In the genomic region with DNA sequence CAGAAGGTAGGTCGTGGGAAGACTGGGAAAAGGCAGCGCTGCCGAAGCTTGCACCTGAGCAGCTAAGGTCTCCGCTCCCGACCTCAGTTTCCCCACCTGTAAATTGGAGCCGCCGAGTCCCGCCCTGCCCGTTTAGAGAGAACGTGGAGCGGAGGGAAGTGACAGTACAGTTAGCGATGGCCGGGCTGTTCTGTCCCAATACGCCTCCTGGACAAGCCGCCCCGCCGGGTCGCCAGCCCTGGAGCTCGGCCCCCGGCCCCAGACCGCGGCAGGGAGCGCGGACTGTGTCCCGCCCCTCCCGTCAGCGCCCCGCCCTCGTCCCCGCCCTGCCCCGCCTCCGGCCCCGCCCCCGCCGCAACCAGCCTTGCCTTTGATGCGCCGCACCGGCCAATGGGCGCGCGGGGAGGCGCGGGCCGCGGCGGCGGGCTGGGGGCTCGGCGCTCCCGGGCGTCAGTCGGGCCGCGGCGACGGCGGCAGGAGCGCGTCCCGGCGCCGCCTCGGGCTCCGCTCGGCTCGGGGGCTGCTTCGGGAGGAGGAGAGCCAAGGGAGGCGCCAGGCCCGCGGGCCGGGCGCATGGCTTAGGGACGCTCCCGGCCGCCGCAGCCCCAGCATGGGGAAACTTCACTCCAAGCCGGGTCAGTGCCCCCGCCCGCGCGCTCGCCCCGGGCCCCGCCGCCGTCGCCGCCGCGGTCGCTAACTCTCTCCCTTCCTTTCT, we compare ENCODE assay signal across 1 cellular context.
A peak's percentile ranks its signal among the peaks of the same experiment; 100 is the strongest.
TF ChIP-seq lines count a peak whose summit lies in the region.

A gene with protein sequence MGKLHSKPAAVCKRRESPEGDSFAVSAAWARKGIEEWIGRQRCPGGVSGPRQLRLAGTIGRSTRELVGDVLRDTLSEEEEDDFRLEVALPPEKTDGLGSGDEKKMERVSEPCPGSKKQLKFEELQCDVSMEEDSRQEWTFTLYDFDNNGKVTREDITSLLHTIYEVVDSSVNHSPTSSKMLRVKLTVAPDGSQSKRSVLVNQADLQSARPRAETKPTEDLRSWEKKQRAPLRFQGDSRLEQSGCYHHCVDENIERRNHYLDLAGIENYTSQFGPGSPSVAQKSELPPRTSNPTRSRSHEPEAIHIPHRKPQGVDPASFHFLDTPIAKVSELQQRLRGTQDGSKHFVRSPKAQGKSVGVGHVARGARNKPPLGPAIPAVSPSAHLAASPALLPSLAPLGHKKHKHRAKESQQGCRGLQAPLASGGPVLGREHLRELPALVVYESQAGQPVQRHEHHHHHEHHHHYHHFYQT (plus strand): TSS at position 453 of the 715 bp plus-strand sequence. CDS start 158 bp downstream, at position 611.

TF ChIP-seq in HepG2, 621 proteins besides CTCF, POLR2A, EP300 and RAD21 (continued from another document and continues in another):
- TF ChIP-seq, protein P1, sequence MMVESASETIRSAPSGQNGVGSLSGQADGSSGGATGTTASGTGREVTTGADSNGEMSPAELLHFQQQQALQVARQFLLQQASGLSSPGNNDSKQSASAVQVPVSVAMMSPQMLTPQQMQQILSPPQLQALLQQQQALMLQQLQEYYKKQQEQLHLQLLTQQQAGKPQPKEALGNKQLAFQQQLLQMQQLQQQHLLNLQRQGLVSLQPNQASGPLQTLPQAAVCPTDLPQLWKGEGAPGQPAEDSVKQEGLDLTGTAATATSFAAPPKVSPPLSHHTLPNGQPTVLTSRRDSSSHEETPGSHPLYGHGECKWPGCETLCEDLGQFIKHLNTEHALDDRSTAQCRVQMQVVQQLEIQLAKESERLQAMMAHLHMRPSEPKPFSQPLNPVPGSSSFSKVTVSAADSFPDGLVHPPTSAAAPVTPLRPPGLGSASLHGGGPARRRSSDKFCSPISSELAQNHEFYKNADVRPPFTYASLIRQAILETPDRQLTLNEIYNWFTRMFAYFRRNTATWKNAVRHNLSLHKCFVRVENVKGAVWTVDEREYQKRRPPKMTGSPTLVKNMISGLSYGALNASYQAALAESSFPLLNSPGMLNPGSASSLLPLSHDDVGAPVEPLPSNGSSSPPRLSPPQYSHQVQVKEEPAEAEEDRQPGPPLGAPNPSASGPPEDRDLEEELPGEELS (CRISPR knock-in tag; IDR thresholded peaks at IDR 0.05): no peak
- TF ChIP-seq ZNF607 (CRISPR knock-in tag; IDR thresholded peaks at IDR 0.05; ENCODE audit: borderline replicate concordance): no peak
- TF ChIP-seq KLF16 (CRISPR knock-in tag; IDR thresholded peaks at IDR 0.05): peak in 1 of 2 experiments; percentile 45; a peak in 1 of 4 replicates
- no peak for TF ChIP-seq IKZF4 (CRISPR knock-in tag; IDR thresholded peaks at IDR 0.05; ENCODE audit: borderline replicate concordance, low read depth, not compliant biosample characterization)
- TF ChIP-seq MED8 (CRISPR knock-in tag; IDR thresholded peaks at IDR 0.05; ENCODE audit: insufficient replicate concordance): no peak
- TF ChIP-seq, protein P2, sequence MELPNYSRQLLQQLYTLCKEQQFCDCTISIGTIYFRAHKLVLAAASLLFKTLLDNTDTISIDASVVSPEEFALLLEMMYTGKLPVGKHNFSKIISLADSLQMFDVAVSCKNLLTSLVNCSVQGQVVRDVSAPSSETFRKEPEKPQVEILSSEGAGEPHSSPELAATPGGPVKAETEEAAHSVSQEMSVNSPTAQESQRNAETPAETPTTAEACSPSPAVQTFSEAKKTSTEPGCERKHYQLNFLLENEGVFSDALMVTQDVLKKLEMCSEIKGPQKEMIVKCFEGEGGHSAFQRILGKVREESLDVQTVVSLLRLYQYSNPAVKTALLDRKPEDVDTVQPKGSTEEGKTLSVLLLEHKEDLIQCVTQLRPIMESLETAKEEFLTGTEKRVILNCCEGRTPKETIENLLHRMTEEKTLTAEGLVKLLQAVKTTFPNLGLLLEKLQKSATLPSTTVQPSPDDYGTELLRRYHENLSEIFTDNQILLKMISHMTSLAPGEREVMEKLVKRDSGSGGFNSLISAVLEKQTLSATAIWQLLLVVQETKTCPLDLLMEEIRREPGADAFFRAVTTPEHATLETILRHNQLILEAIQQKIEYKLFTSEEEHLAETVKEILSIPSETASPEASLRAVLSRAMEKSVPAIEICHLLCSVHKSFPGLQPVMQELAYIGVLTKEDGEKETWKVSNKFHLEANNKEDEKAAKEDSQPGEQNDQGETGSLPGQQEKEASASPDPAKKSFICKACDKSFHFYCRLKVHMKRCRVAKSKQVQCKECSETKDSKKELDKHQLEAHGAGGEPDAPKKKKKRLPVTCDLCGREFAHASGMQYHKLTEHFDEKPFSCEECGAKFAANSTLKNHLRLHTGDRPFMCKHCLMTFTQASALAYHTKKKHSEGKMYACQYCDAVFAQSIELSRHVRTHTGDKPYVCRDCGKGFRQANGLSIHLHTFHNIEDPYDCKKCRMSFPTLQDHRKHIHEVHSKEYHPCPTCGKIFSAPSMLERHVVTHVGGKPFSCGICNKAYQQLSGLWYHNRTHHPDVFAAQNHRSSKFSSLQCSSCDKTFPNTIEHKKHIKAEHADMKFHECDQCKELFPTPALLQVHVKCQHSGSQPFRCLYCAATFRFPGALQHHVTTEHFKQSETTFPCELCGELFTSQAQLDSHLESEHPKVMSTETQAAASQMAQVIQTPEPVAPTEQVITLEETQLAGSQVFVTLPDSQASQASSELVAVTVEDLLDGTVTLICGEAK (IDR thresholded peaks at IDR 0.05): no peak
- TF ChIP-seq, protein P2 (CRISPR knock-in tag; IDR thresholded peaks at IDR 0.05): no peak
- TF ChIP-seq NCOA1 (CRISPR knock-in tag; IDR thresholded peaks at IDR 0.05): no peak
- no peak for TF ChIP-seq RFX5 (IDR thresholded peaks at IDR 0.05; ENCODE audit: low read depth, low read length)
- no peak for TF ChIP-seq FOXA3 (CRISPR knock-in tag; IDR thresholded peaks at IDR 0.05)
- TF ChIP-seq ZNF350 (CRISPR knock-in tag; IDR thresholded peaks at IDR 0.05; ENCODE audit: borderline replicate concordance, low read depth): no peak; the same call in 1 of the 2 replicates
- no peak for TF ChIP-seq ZSCAN30 (CRISPR knock-in tag; IDR thresholded peaks at IDR 0.05)
- no peak for TF ChIP-seq ZNF263 (CRISPR knock-in tag; IDR thresholded peaks at IDR 0.05)
- TF ChIP-seq BRD4 (CRISPR knock-in tag; IDR thresholded peaks at IDR 0.05): no peak; the same call in none of the 2 replicates
- TF ChIP-seq, protein P3, sequence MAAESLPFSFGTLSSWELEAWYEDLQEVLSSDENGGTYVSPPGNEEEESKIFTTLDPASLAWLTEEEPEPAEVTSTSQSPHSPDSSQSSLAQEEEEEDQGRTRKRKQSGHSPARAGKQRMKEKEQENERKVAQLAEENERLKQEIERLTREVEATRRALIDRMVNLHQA (CRISPR knock-in tag; IDR thresholded peaks at IDR 0.05): no peak
- TF ChIP-seq, protein P4, sequence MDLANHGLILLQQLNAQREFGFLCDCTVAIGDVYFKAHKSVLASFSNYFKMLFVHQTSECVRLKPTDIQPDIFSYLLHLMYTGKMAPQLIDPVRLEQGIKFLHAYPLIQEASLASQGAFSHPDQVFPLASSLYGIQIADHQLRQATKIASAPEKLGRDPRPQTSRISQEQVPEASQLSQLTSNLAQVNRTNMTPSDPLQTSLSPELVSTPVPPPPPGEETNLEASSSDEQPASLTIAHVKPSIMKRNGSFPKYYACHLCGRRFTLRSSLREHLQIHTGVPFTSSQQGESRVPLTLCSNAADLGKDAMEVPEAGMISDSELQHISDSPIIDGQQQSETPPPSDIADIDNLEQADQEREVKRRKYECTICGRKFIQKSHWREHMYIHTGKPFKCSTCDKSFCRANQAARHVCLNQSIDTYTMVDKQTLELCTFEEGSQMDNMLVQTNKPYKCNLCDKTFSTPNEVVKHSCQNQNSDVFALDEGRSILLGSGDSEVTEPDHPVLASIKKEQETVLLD (CRISPR knock-in tag; IDR thresholded peaks at IDR 0.05; ENCODE audit: low read depth): 0 out of 2 replicates have a peak, but pooled peaks have one; percentile 43
- no peak for TF ChIP-seq RFX3 (CRISPR knock-in tag; IDR thresholded peaks at IDR 0.05)
- TF ChIP-seq MXI1 (IDR thresholded peaks at IDR 0.05; ENCODE audit: borderline replicate concordance, low read depth, low read length): 0 out of 3 replicates have a peak, but pooled peaks have one; percentile 7
- TF ChIP-seq PRMT3 (CRISPR knock-in tag; IDR thresholded peaks at IDR 0.05; ENCODE audit: borderline replicate concordance, low read depth): no peak
- TF ChIP-seq ELF3 (CRISPR knock-in tag; IDR thresholded peaks at IDR 0.05): no peak
- TF ChIP-seq ARHGAP35 (CRISPR knock-in tag; IDR thresholded peaks at IDR 0.05; ENCODE audit: borderline replicate concordance): no peak
- TF ChIP-seq MAFG (CRISPR knock-in tag; IDR thresholded peaks at IDR 0.05): no peak
- TF ChIP-seq ZNF543 (CRISPR knock-in tag; IDR thresholded peaks at IDR 0.05): no peak
- no peak for TF ChIP-seq DNMT3B (CRISPR knock-in tag; conservative IDR thresholded peaks at IDR 0.05)
- TF ChIP-seq, protein P5, sequence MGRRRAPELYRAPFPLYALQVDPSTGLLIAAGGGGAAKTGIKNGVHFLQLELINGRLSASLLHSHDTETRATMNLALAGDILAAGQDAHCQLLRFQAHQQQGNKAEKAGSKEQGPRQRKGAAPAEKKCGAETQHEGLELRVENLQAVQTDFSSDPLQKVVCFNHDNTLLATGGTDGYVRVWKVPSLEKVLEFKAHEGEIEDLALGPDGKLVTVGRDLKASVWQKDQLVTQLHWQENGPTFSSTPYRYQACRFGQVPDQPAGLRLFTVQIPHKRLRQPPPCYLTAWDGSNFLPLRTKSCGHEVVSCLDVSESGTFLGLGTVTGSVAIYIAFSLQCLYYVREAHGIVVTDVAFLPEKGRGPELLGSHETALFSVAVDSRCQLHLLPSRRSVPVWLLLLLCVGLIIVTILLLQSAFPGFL (CRISPR knock-in tag; IDR thresholded peaks at IDR 0.05): no peak
- TF ChIP-seq KDM5B (CRISPR knock-in tag; IDR thresholded peaks at IDR 0.05; ENCODE audit: borderline replicate concordance): peak; percentile 69; the same call in 1 of the 2 replicates
- TF ChIP-seq, protein P6, sequence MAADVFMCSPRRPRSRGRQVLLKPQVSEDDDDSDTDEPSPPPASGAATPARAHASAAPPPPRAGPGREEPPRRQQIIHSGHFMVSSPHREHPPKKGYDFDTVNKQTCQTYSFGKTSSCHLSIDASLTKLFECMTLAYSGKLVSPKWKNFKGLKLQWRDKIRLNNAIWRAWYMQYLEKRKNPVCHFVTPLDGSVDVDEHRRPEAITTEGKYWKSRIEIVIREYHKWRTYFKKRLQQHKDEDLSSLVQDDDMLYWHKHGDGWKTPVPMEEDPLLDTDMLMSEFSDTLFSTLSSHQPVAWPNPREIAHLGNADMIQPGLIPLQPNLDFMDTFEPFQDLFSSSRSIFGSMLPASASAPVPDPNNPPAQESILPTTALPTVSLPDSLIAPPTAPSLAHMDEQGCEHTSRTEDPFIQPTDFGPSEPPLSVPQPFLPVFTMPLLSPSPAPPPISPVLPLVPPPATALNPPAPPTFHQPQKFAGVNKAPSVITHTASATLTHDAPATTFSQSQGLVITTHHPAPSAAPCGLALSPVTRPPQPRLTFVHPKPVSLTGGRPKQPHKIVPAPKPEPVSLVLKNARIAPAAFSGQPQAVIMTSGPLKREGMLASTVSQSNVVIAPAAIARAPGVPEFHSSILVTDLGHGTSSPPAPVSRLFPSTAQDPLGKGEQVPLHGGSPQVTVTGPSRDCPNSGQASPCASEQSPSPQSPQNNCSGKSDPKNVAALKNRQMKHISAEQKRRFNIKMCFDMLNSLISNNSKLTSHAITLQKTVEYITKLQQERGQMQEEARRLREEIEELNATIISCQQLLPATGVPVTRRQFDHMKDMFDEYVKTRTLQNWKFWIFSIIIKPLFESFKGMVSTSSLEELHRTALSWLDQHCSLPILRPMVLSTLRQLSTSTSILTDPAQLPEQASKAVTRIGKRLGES (CRISPR knock-in tag; IDR thresholded peaks at IDR 0.05; ENCODE audit: borderline replicate concordance): peak; percentile 74; the same call in 1 of the 2 replicates
- TF ChIP-seq DPF2 (CRISPR knock-in tag; IDR thresholded peaks at IDR 0.05; ENCODE audit: borderline replicate concordance, low read depth): no peak
- TF ChIP-seq, protein P7, sequence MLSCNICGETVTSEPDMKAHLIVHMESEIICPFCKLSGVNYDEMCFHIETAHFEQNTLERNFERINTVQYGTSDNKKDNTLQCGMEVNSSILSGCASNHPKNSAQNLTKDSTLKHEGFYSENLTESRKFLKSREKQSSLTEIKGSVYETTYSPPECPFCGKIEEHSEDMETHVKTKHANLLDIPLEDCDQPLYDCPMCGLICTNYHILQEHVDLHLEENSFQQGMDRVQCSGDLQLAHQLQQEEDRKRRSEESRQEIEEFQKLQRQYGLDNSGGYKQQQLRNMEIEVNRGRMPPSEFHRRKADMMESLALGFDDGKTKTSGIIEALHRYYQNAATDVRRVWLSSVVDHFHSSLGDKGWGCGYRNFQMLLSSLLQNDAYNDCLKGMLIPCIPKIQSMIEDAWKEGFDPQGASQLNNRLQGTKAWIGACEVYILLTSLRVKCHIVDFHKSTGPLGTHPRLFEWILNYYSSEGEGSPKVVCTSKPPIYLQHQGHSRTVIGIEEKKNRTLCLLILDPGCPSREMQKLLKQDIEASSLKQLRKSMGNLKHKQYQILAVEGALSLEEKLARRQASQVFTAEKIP (CRISPR knock-in tag; IDR thresholded peaks at IDR 0.05; ENCODE audit: borderline replicate concordance): no peak
- no peak for TF ChIP-seq ZNF24 (IDR thresholded peaks at IDR 0.05)
- no peak for TF ChIP-seq ZNF660 (CRISPR knock-in tag; IDR thresholded peaks at IDR 0.05; ENCODE audit: borderline replicate concordance, low read depth)
- peak; percentile 60 for TF ChIP-seq SP5 (CRISPR knock-in tag; IDR thresholded peaks at IDR 0.05; ENCODE audit: borderline replicate concordance, low read depth)
- no peak for TF ChIP-seq ZNF451 (CRISPR knock-in tag; IDR thresholded peaks at IDR 0.05)
- no peak for TF ChIP-seq TAF15 (IDR thresholded peaks at IDR 0.05; ENCODE audit: low read depth, low read length, poor library complexity, severe bottlenecking)
- no peak for TF ChIP-seq ZNF567 (CRISPR knock-in tag; IDR thresholded peaks at IDR 0.05; ENCODE audit: borderline replicate concordance)
